Comparison of ENCODE assay signal across 8 cellular contexts in the genomic region with DNA sequence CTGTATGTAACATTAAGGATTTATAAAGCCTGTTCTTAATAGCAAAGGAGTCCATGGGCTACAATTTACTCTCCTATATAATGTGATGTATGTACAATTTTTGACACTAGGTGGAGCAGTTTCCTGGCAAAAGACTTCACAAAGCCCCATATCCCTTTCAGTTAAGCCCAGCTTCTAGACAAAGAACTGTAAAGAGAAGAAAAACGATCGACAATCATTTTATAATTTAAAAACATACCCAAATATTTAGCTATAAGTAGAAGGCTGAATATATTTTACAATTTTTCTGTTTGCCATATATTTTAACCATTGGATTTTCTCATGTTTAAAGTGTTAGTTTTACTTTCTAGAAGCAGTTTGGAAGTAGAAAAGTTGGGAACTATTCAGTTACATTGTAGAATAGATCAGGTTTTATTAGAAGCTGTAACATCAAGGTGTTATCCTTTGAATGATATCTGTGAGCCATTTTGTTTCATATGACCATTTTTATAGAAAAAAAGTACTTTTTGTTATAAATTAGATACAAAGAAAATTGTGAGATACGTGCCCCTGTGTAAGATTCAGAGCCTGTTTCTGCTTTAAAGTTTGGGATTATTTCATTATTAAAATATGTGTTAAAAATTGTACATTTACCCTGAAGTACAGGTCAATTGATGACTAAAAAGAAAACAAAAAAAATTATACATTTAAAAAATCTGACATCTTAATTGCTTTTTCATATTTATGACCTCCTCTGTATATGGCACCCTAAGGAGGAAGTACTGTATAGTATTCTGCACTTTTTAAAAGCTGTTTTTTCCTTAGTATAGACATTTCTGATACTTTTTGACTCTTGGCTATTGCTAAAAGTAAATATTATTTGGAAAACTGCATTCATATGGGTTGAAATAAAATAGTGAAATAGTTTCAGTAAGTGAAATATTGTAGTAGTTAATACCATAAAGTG. TPM values are rescaled to one million over a fixed set of nuclear protein-coding genes. Genes with fewer than 3 reads are reported as not detected.
DNase-seq lines count a peak whose midpoint lies in the region; ATAC-seq and TF ChIP-seq lines count a peak whose summit lies in the region.

No MANE protein-coding gene starts in this region.

- H3K9me3 ChIP-seq in endocrine pancreas (ENCODE audit: control insufficient read depth, low read length) = no peaks in the 10 kb centered on the region
- no peaks in the 10 kb centered on the region for H3K9me3 ChIP-seq in upper lobe of right lung

- peak; percentile 86 for DNase-seq in DMS153 treated with DMSO at 0.1 percent for 48 hours (lab: John Stamatoyannopoulos, UW; ENCODE audit: unreplicated experiment)
- DNase-seq in H7 = peak; percentile 66
- DNase-seq in NCI-H1694 treated with DMSO at 0.1 percent for 48 hours (lab: John Stamatoyannopoulos, UW) = peak; percentile 78
- DNase-seq in SKM-1 treated with dmso at 0.1 percent for 144 hours (lab: John Stamatoyannopoulos, UW; ENCODE audit: unreplicated experiment) = peak; percentile 77
- DNase-seq in mesothelial cell of epicardium (ENCODE audit: low spot score in 2 of 2, unreplicated experiment in 2 of 2) = no peak
- no peak for DNase-seq in upper lobe of right lung
- no peak for DNase-seq in occipital lobe (lab: John Stamatoyannopoulos, UW)

- H3K27me3 ChIP-seq in H7 (ENCODE audit: control insufficient read depth, insufficient read depth, low read length) (no peaks in the 10 kb centered on the region), endocrine pancreas (ENCODE audit: control insufficient read depth, insufficient read depth, low read length) (no peaks in the 10 kb centered on the region), upper lobe of right lung (no peaks in the 10 kb centered on the region)

- no peaks in the 10 kb centered on the region for H3K36me3 ChIP-seq in H7 (replicated peaks; ENCODE audit: control insufficient read depth, insufficient read depth, low read length)
- no peaks in the 10 kb centered on the region for H3K36me3 ChIP-seq in endocrine pancreas (ENCODE audit: control insufficient read depth, insufficient read depth, low read length)
- no peaks in the 10 kb centered on the region for H3K36me3 ChIP-seq in upper lobe of right lung

- H3K4me3 Mint-ChIP-seq in mesothelial cell of epicardium = peak overlapping the region; percentile 26

- no peak overlapping the region for H3K9ac ChIP-seq in endocrine pancreas (ENCODE audit: control insufficient read depth, insufficient read depth, low read length)

- peaks cover 5% of the 10 kb centered on the region for H3K36me3 Mint-ChIP-seq in mesothelial cell of epicardium

- H3K4me3 ChIP-seq in H7 (ENCODE audit: insufficient read depth, low read depth, low read length) (no peak overlapping the region), endocrine pancreas (ENCODE audit: control insufficient read depth, insufficient read depth, low read length) (peak overlapping the region; percentile 29), upper lobe of right lung (peak overlapping the region; percentile 6)

- peak; percentile 97 for ATAC-seq in upper lobe of right lung

- peak overlapping the region; percentile 65 for H3K27ac ChIP-seq in upper lobe of right lung

- peak overlapping the region; percentile 98 for H3K27ac Mint-ChIP-seq in mesothelial cell of epicardium

- TF ChIP-seq CTCF in mesothelial cell of epicardium (IDR thresholded peaks at IDR 0.05; ENCODE audit: unreplicated experiment) (peak; percentile 78), upper lobe of right lung (IDR thresholded peaks at IDR 0.05) (peak; percentile 75)

- H3K4me1 ChIP-seq in endocrine pancreas (ENCODE audit: control insufficient read depth, insufficient read depth, low read length) (peaks cover 12% of the 10 kb centered on the region), upper lobe of right lung (peaks cover 15% of the 10 kb centered on the region)

- peaks cover 4% of the 10 kb centered on the region for H3K9me3 Mint-ChIP-seq in mesothelial cell of epicardium

- intact Hi-C loops in upper lobe of right lung (cut with DNase I) = no loop called here

- no peaks in the 10 kb centered on the region for H3K27me3 Mint-ChIP-seq in mesothelial cell of epicardium (ENCODE audit: low read depth)

- peaks cover 40% of the 10 kb centered on the region for H3K4me1 Mint-ChIP-seq in mesothelial cell of epicardium

RNA-seq across cellular contexts. Expression of gene VMP1, which starts 46.3 kb away (rescaled TPM):
- total RNA-seq in H7 (2014; rRNA removed; shearing (Covaris generic)) = 64.2 and 67.4 TPM in 2 replicates
- total RNA-seq in mesothelial cell of epicardium = 207 to 208 TPM (median 208 TPM) in 3 replicates
- 169 TPM for total RNA-seq in upper lobe of right lung
- total RNA-seq in occipital lobe = 238 TPM

RNA-seq across cellular contexts. Expression of gene PTRH2, which starts 46.6 kb away (rescaled TPM):
- total RNA-seq in H7 (2014; rRNA removed; shearing (Covaris generic)) = 16.4 and 18.6 TPM in 2 replicates
- total RNA-seq in mesothelial cell of epicardium = 22.5 to 24.7 TPM (median 24.4 TPM) in 3 replicates
- 19.6 TPM for total RNA-seq in upper lobe of right lung
- total RNA-seq in occipital lobe = 22.1 TPM

Comparison
In these comparisons a context has a peak if more than half of its experiments do, and no peak if none do; other contexts are left out.
1. DNase-seq: peak in DMS153 treated with DMSO at 0.1 percent for 48 hours (single experiment), H7 (single experiment), NCI-H1694 treated with DMSO at 0.1 percent for 48 hours (single experiment) and SKM-1 treated with dmso at 0.1 percent for 144 hours (single experiment); none in mesothelial cell of epicardium (0 of 2), upper lobe of right lung (single experiment) and occipital lobe (single experiment).